10 cellular contexts compared by ENCODE assay signal in genomic region chr9:98655428-98655827, GRCh38. TPM values are rescaled to one million over a fixed set of nuclear protein-coding genes. Genes with fewer than 3 reads are reported as not detected.
DNase-seq lines count a peak whose midpoint lies in the region; ATAC-seq, FAIRE-seq and TF ChIP-seq lines count a peak whose summit lies in the region.
"Not testable (repeated sequence)": the region's sequence is repeated elsewhere in the genome, so short reads cannot be mapped to it uniquely, and the experiment has no call there.
"Had no signal": no experiment of that assay in that cellular context is flagged by ENCODE, and none has a peak within 500 bp of the region (broad histone marks: within the 10 kb centered on the region; RNA-seq: fewer than 3 reads in every experiment).

No MANE protein-coding gene starts in this region.

- not testable (repeated sequence) for BruUV-seq in K562 (replicated peaks; lab: Mats Ljungman, UMichigan)

- 18% methylated on average over 1 of the region's 3 CpGs for WGBS in K562 (ENCODE audit: insufficient coverage, low coverage, missing lambda C conversion rate)

- H3K27ac ChIP-seq in HEK293 (ENCODE audit: extremely low read depth, low read depth, low read length); K562 (ENCODE audit: extremely low read depth, low read depth, low read length): not testable (repeated sequence)

- H3K9me1 ChIP-seq in K562 (ENCODE audit: control insufficient read depth, insufficient read depth, low read length), result not testable (repeated sequence)

- H3K4me3 ChIP-seq in HEK293 (ENCODE audit: low read depth, low read length); K562: not testable (repeated sequence)

- not testable (repeated sequence) for H2AFZ ChIP-seq in K562 (ENCODE audit: low read depth, low read length)

- intact Hi-C loops in K562 (cut with micrococcal nuclease), result not testable (repeated sequence)

- H4K20me1 ChIP-seq in K562 (replicated peaks; ENCODE audit: control insufficient read depth, insufficient read depth, low read length), result not testable (repeated sequence)

- not testable (repeated sequence) for H3K4me2 ChIP-seq in K562 (ENCODE audit: insufficient read depth, low read length)

- not testable (repeated sequence) for FAIRE-seq in K562 (lab: Jason Lieb, UNC)

- H3K27me3 ChIP-seq in K562 (ENCODE audit: control insufficient read depth in 2 of 2, insufficient read depth in 2 of 2, low read length in 2 of 2), result peaks cover 12 to 26% of the 10 kb centered on the region in 2 experiments

- H3K9ac ChIP-seq in K562 (ENCODE audit: insufficient read depth in 1 of 2, low read depth in 2 of 2, low read length in 2 of 2), result not testable (repeated sequence)

- not testable (repeated sequence) for TF ChIP-seq EP300 in K562 (IDR thresholded peaks at IDR 0.05; ENCODE audit: low read length)

- not testable (repeated sequence) for H3K36me3 ChIP-seq in HEK293 (ENCODE audit: control insufficient read depth in 2 of 2, insufficient read depth in 1 of 2, low read length in 2 of 2); K562 (ENCODE audit: control insufficient read depth, insufficient read depth, low read length)

- not testable (repeated sequence) for TF ChIP-seq RAD21 in K562 (CRISPR knock-in tag; conservative IDR thresholded peaks at IDR 0.05 in 1 of 2, IDR thresholded peaks at IDR 0.05 in 1 of 2)

- CTCF ChIA-PET in HEK293 (lab: Yijun Ruan, JAX), result interaction anchor here (0.6 to 0.7 kb wide), 2 partner anchors 16 to 543 kb away, joined by 3 read pairs; no protein-coding TSS in a partner anchor
- CTCF ChIA-PET in K562 (lab: Yijun Ruan, JAX; ENCODE audit: low intra/inter-chr PET ratio), result not testable (repeated sequence)

- POLR2A ChIA-PET in HEK293 (lab: Yijun Ruan, JAX); K562 (lab: Yijun Ruan, JAX): not testable (repeated sequence)

- H3K9me3 ChIP-seq in HEK293 (ENCODE audit: control insufficient read depth, insufficient read depth, low read depth, low read length); K562 (replicated peaks; ENCODE audit: control insufficient read depth, insufficient read depth, low read depth, low read length): not testable (repeated sequence)

- in situ Hi-C loops in K562 (cut with MboI), result not testable (repeated sequence)

- not testable (repeated sequence) for TF ChIP-seq POLR2A in K562 (conservative IDR thresholded peaks at IDR 0.05)

- not testable (repeated sequence) for DNase-seq in K562 (ENCODE audit: extremely low read depth in 1 of 4, low spot score in 3 of 4)

- not testable (repeated sequence) for ATAC-seq in K562

- not testable (repeated sequence) for TF ChIP-seq CTCF in HEK293 (tag by site-specific recombination; IDR thresholded peaks at IDR 0.05); K562 (IDR thresholded peaks at IDR 0.05 in 2 of 3, conservative IDR thresholded peaks at IDR 0.05 in 1 of 3; ENCODE audit: insufficient read depth in 2 of 3, low read depth in 1 of 3, low read length in 3 of 3)

- not testable (repeated sequence) for H3K4me1 ChIP-seq in HEK293 (ENCODE audit: control insufficient read depth, insufficient read depth, low read length); K562 (replicated peaks in 1 of 2; ENCODE audit: control insufficient read depth in 2 of 2, insufficient read depth in 2 of 2, low read length in 2 of 2)

- H3K79me2 ChIP-seq in K562 (ENCODE audit: control insufficient read depth, insufficient read depth, low read length), result not testable (repeated sequence)

TF ChIP-seq in HEK293, 187 proteins besides CTCF, POLR2A, EP300 and RAD21:
- TF ChIP-seq ZNF146 (tag by site-specific recombination; IDR thresholded peaks at IDR 0.05), result peak; percentile 67

TF ChIP-seq in K562, 482 proteins besides CTCF, POLR2A, EP300 and RAD21:
- TF ChIP-seq RBM25 (IDR thresholded peaks at IDR 0.05; ENCODE audit: low read depth, low read length, severe bottlenecking) (peak; percentile 19), ZNF146 (CRISPR knock-in tag; IDR thresholded peaks at IDR 0.05; ENCODE audit: unreplicated experiment) (peak; percentile 55)
TF ChIP-seq in K562: peak in this region for 2; not testable (repeated sequence) for 480.

RNA-seq across cellular contexts. Expression of gene GABBR2, which starts 53.3 kb away (rescaled TPM):
- 3.2 and 3.7 TPM in 2 replicates for total RNA-seq in K562 (2011; cell fraction: chromatin; rRNA removed; ENCODE audit: low replicate concordance)
- total RNA-seq in K562 (2011; cell fraction: nucleolus; rRNA removed), result 1.2 and 1.3 TPM in 2 replicates
- 1.9 and 4.7 TPM in 2 replicates for total RNA-seq in K562 (2011; cell fraction: nucleoplasm; rRNA removed)
- total RNA-seq in K562 (2014; rRNA removed) (0.27 and 0.33 TPM in 2 replicates), K562 (2014; rRNA removed; fragmentation: Illumina TruSeq; extraction: Trizol) (0.18 and 0.29 TPM in 2 replicates), K562 (2015; rRNA removed; fragmentation: Illumina TruSeq; extraction: Trizol) (0.29 and 0.41 TPM in 2 replicates), K562 (2021) (0.42 and 0.47 TPM in 2 replicates)
- polyA plus RNA-seq in K562 (2011; rRNA removed) (0.27 and 0.32 TPM in 2 replicates), K562 (2014; fragmentation: Illumina TruSeq; extraction: Trizol) (0.36 and 0.53 TPM in 2 replicates), K562 (2014; fragmentation: Nextera tagmentation; extraction: Ambion mirVana) (1 to 10 TPM in 1 of 2 experiments, under 1 TPM in 1; 0.15 to 1.9 TPM), K562 (2014; rRNA removed) (0.32 and 1.1 TPM in 2 replicates)
- polyA plus RNA-seq in K562 (2011; cell fraction: cytosol; rRNA removed), result 0.04 and 0.82 TPM in 2 replicates
- polyA plus RNA-seq in K562 (2011; cell fraction: nucleus; rRNA removed), result 0.29 and 0.77 TPM in 2 replicates
- polyA plus RNA-seq in K562 (2012), result 0.40 and 0.44 TPM in 2 replicates
- polyA minus RNA-seq in K562 (2011; rRNA and poly(A)+ RNA removed), result 0.30 and 1.1 TPM in 2 replicates
- polyA minus RNA-seq in K562 (2011; cell fraction: cytosol; rRNA and poly(A)+ RNA removed), result 0.38 and 2.5 TPM in 2 replicates
- 1.1 and 1.7 TPM in 2 replicates for polyA minus RNA-seq in K562 (2011; cell fraction: nucleus; rRNA and poly(A)+ RNA removed)
- total RNA-seq: A673; B cell; CD4-positive, alpha-beta memory T cell; CD4-positive, alpha-beta T cell; CD4-positive, CD25-positive, alpha-beta regulatory T cell; CD8-positive, alpha-beta memory T cell; CD8-positive, alpha-beta T cell had no signal
- polyA plus RNA-seq: CD14-positive monocyte; CD4-positive, alpha-beta memory T cell; CD4-positive, CD25-positive, alpha-beta regulatory T cell; CD8-positive, alpha-beta memory T cell had no signal
